In genomic region chr1:20691872-20692271, GRCh38 we compare ENCODE assay signal across 30 cellular contexts. TPM values are rescaled to one million over a fixed set of nuclear protein-coding genes. Genes with fewer than 3 reads are reported as not detected.
"Had no signal": no experiment of that assay in that cellular context is flagged by ENCODE, and none has a peak within 500 bp of the region (broad histone marks: within the 10 kb centered on the region; RNA-seq: fewer than 3 reads in every experiment).

No MANE protein-coding gene starts in this region.

- H3K9me3 ChIP-seq: left lung, lower lobe of right lung, neutrophil, ovary, right atrium auricular region, testis, thyroid gland, upper lobe of right lung had no signal

- ATAC-seq: left colon; left lung; lower lobe of right lung; naive thymus-derived CD8-positive, alpha-beta T cell; sciatic nerve; stimulated activated naive B cell treated with anti-CD40 and anti-IgM and Interleukin-4, amounts not matched to agents 10 μg/mL and 1 μg/mL and 100 μg/mL, for 72 hours; stimulated activated naive CD8-positive, alpha-beta T cell treated with anti-CD3 and anti-CD28 coated beads, Interleukin-15, Interleukin-2, amounts not matched to agents 100 U/mL and 50 U/mL, for 24 hours; upper lobe of right lung had no signal

- H3K4me3 ChIP-seq: left lung, lower lobe of right lung, ovary, right atrium auricular region, skin epidermis, stomach, testis, thyroid gland, upper lobe of right lung had no signal

- H3K36me3 Mint-ChIP-seq: immature natural killer cell; naive thymus-derived CD8-positive, alpha-beta T cell; stimulated activated naive B cell treated with anti-CD40 and anti-IgM and Interleukin-4, amounts not matched to agents 10 μg/mL and 1 μg/mL and 100 μg/mL, for 72 hours had no signal

- H3K36me3 ChIP-seq: left lung, lower lobe of right lung, neutrophil, ovary, right atrium auricular region, stomach, thyroid gland, upper lobe of right lung had no signal

- H3K4me1 ChIP-seq: lower lobe of right lung, testis had no signal

- H3K4me1 Mint-ChIP-seq: nephron had no signal

- H3K27ac Mint-ChIP-seq: immature natural killer cell; nephron; progenitor cell of endocrine pancreas; stimulated activated naive B cell treated with anti-CD40 and anti-IgM and Interleukin-4, amounts not matched to agents 10 μg/mL and 1 μg/mL and 100 μg/mL, for 72 hours had no signal

- DNase-seq: hypothalamus; immature natural killer cell; kidney; left colon; left lung; lower lobe of right lung; mammary epithelial cell; mesenchymal stem cell; occipital lobe; ovary; stimulated activated CD4-positive, alpha-beta T cell treated with anti-CD3 and anti-CD28 coated beads, Interleukin-12 subunit alpha, Interleukin-12 subunit beta, amount 100 ng/mL, for 4 hours; stimulated activated CD4-positive, alpha-beta T cell treated with anti-CD3 and anti-CD28 coated beads, Interleukin-15, amount 100 ng/mL, for 24 hours; stimulated activated CD4-positive, alpha-beta T cell treated with anti-CD3 and anti-CD28 coated beads, Interleukin-2, amount 100 ng/mL, for 24 hours; stimulated activated CD4-positive, alpha-beta T cell treated with anti-CD3 and anti-CD28 coated beads, Interleukin-4, amount 100 ng/mL, for 1 hour; stimulated activated naive B cell treated with anti-CD40 and anti-IgM and Interleukin-4, amounts not matched to agents 10 μg/mL and 1 μg/mL and 100 μg/mL, for 72 hours; stimulated activated naive CD8-positive, alpha-beta T cell treated with anti-CD3 and anti-CD28 coated beads, Interleukin-15, Interleukin-2, amounts not matched to agents 100 U/mL and 50 U/mL, for 24 hours; stomach; testis; thyroid gland; trophoblast cell; upper lobe of right lung had no signal

- H3K27me3 Mint-ChIP-seq: naive thymus-derived CD8-positive, alpha-beta T cell had no signal

- H3K27ac ChIP-seq: left lung, lower lobe of right lung, neutrophil, ovary, right atrium auricular region, skin epidermis, stomach, testis, thyroid gland, upper lobe of right lung had no signal

- H3K27me3 ChIP-seq: left lung, neutrophil, ovary, right atrium auricular region, stomach, testis, thyroid gland, upper lobe of right lung had no signal

- H3K9me3 Mint-ChIP-seq: immature natural killer cell; naive thymus-derived CD8-positive, alpha-beta T cell; neural crest cell had no signal

- H3K4me3 Mint-ChIP-seq: immature natural killer cell; naive thymus-derived CD8-positive, alpha-beta T cell; nephron; neural crest cell; stimulated activated naive B cell treated with anti-CD40 and anti-IgM and Interleukin-4, amounts not matched to agents 10 μg/mL and 1 μg/mL and 100 μg/mL, for 72 hours had no signal

RNA-seq across cellular contexts. Expression of gene KIF17, which starts 25.9 kb away (rescaled TPM):
- total RNA-seq: naive thymus-derived CD8-positive, alpha-beta T cell had no signal
- polyA plus RNA-seq: naive thymus-derived CD8-positive, alpha-beta T cell had no signal

RNA-seq across cellular contexts. Expression of gene SH2D5, which starts 40.6 kb away (rescaled TPM):
- total RNA-seq: lower lobe of right lung; naive thymus-derived CD8-positive, alpha-beta T cell; sciatic nerve had no signal
- polyA plus RNA-seq: immature natural killer cell; liver; naive thymus-derived CD8-positive, alpha-beta T cell had no signal
